In the genomic region with DNA sequence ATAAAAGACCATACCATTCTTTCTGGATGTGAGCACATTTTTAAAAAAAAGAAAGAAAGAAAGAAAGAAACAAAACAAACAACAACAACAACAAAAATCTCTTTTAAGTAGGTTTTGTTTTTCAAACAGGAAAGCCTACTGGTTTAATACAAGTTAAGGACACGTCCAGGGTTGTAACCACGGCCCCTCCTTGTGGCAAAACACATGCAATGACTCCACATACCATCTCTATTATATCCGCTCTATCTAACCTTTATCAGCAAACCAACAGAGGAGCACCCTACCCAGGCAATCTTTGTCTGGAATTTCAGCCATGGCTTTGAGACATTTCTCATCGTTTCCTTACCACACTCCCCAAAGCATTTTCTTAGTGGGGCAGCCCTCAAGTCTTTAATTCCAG, we compare ENCODE assay signal across 9 cellular contexts.
DNase-seq lines count a peak whose midpoint lies in the region; ATAC-seq, FAIRE-seq and TF ChIP-seq lines count a peak whose summit lies in the region.
"Had no signal": no experiment of that assay in that cellular context is flagged by ENCODE, and none has a peak within 500 bp of the region (broad histone marks: within the 10 kb centered on the region; RNA-seq: fewer than 3 reads in every experiment).

No MANE protein-coding gene starts in this region.

- no peak overlapping the region for H3K4me2 ChIP-seq in OCI-LY3 (ENCODE audit: low read length)

- no peak for FAIRE-seq in urothelium cell line (lab: Jason Lieb, UNC)

- H3K27ac ChIP-seq in heart right ventricle (no peak overlapping the region), OCI-LY3 (ENCODE audit: low read length) (no peak overlapping the region), foreskin keratinocyte (no peak overlapping the region)

- H3K9ac ChIP-seq in OCI-LY3 (ENCODE audit: low read length): no peak overlapping the region

- ATAC-seq in heart right ventricle (peak in 3 of 8 donors; percentile 61 to 70 (median 62)), foreskin keratinocyte (peak; percentile 41), GM21786 (IDR thresholded peaks at IDR 0.05; ENCODE audit: unreplicated experiment) (no peak), HG03342 (IDR thresholded peaks at IDR 0.05; ENCODE audit: unreplicated experiment) (no peak), HG03175 (IDR thresholded peaks at IDR 0.05; ENCODE audit: unreplicated experiment) (no peak)
- ATAC-seq: naive thymus-derived CD4-positive, alpha-beta T cell had no signal

- H3K4me3 ChIP-seq in heart right ventricle: no peak overlapping the region
- H3K4me3 ChIP-seq in OCI-LY3 (ENCODE audit: low read length): no peak overlapping the region

- H3K9me3 ChIP-seq in heart right ventricle (no peaks in the 10 kb centered on the region), OCI-LY3 (ENCODE audit: insufficient read depth, low read length) (no peaks in the 10 kb centered on the region)

- intact Hi-C loops in heart right ventricle (cut with DNase I) (loop anchor here in 1 of 10 donors (10.0 kb wide), 2 partner anchors 240 to 600 kb away; no protein-coding TSS in a partner anchor), cardiac septum (cut with DNase I) (no loop called here)

- H3K27me3 ChIP-seq in heart right ventricle (no peaks in the 10 kb centered on the region), OCI-LY3 (ENCODE audit: low read depth, low read length) (peaks cover 18% of the 10 kb centered on the region; the same call in 1 of the 2 replicates), foreskin keratinocyte (no peaks in the 10 kb centered on the region)

- peaks cover 0 to 9% (median 0%) of the 10 kb centered on the region in 9 donors for H3K4me1 ChIP-seq in heart right ventricle
- H3K4me1 ChIP-seq in OCI-LY3 (ENCODE audit: low read length): peaks cover 5% of the 10 kb centered on the region
- H3K4me1 ChIP-seq in foreskin keratinocyte: no peaks in the 10 kb centered on the region

- no peaks in the 10 kb centered on the region for H3K79me2 ChIP-seq in OCI-LY3 (ENCODE audit: low read length)

- H3K36me3 ChIP-seq in heart right ventricle (no peaks in the 10 kb centered on the region), OCI-LY3 (replicated peaks; ENCODE audit: low read depth, low read length) (no peaks in the 10 kb centered on the region)

- DNase-seq in heart right ventricle (peak in 1 of 2 donors; percentile 11), cardiac septum (ENCODE audit: low spot score) (no peak), foreskin keratinocyte (no peak), urothelium cell line (ENCODE audit: low spot score) (peak; percentile 9)
- DNase-seq: naive thymus-derived CD4-positive, alpha-beta T cell had no signal

- WGBS in heart right ventricle, 2 donors: 7 to 10% methylated on average over 4 of the region's 4 CpGs

- no peaks in the 10 kb centered on the region for H4K20me1 ChIP-seq in OCI-LY3 (ENCODE audit: insufficient read depth, low read length)

- peak in 8 of 9 donors; percentile 15 to 69 (median 50) for TF ChIP-seq CTCF in heart right ventricle (IDR thresholded peaks at IDR 0.05)
- TF ChIP-seq CTCF in OCI-LY3 (IDR thresholded peaks at IDR 0.05; ENCODE audit: low read depth, low read length): peak; percentile 36
- peak; percentile 49 for TF ChIP-seq CTCF in foreskin keratinocyte (conservative IDR thresholded peaks at IDR 0.05)

- H2AFZ ChIP-seq in OCI-LY3 (ENCODE audit: low read depth, low read length): no peak overlapping the region
